ENCODE assay signal across 1 cellular context in the genomic region with DNA sequence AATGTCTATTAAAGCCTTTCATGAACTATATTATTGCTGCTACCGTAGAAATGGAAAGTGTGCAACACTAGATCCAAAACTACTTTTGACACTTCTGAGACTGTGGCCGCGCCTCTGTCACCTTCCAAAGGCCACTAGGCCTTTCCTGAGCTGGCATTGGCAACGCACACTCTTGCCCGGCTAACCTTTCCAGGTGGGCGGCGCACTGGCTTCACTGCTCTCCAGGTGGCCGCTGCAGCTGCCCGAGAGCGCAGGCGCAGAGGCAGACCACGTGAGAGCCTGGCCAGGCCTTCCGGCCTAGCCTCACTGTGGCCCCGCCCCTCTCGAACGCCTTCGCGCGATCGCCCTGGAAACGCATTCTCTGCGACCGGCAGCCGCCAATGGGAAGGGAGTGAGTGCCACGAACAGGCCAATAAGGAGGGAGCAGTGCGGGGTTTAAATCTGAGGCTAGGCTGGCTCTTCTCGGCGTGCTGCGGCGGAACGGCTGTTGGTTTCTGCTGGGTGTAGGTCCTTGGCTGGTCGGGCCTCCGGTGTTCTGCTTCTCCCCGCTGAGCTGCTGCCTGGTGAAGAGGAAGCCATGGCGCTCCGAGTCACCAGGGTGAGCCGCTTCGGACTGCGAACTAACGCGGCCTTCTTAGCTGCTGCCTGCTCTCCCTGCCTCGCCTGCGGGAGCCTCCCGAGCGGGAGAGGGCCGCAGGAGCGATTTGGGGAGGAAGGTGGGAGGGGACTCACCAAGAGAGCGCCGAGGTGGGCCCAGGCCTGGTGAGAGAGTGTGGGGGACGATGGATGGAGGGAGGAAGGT.
A peak's percentile ranks its signal among the peaks of the same experiment; 100 is the strongest.
TF ChIP-seq lines count a peak whose summit lies in the region.

Gene CCNB1, plus strand, starts transcription at position 465 of the 802 bp plus-strand sequence. Its CDS starts 113 bp downstream, at position 578.

TF ChIP-seq in K562, 482 proteins besides CTCF, POLR2A, EP300 and RAD21 (continued from another document and continues in another):
- TF ChIP-seq, protein P1, sequence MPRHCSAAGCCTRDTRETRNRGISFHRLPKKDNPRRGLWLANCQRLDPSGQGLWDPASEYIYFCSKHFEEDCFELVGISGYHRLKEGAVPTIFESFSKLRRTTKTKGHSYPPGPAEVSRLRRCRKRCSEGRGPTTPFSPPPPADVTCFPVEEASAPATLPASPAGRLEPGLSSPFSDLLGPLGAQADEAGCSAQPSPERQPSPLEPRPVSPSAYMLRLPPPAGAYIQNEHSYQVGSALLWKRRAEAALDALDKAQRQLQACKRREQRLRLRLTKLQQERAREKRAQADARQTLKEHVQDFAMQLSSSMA (CRISPR knock-in tag; IDR thresholded peaks at IDR 0.05), result no peak
- no peak for TF ChIP-seq ZNF3 (CRISPR knock-in tag; IDR thresholded peaks at IDR 0.05)
- TF ChIP-seq ZNF583 (CRISPR knock-in tag; IDR thresholded peaks at IDR 0.05), result no peak
- TF ChIP-seq EZH2 (IDR thresholded peaks at IDR 0.05; ENCODE audit: borderline replicate concordance, low read depth, low read length), result no peak
- peak; percentile 68; the same call in 1 of the 2 replicates for TF ChIP-seq CTBP1 (IDR thresholded peaks at IDR 0.05; ENCODE audit: borderline replicate concordance)
- TF ChIP-seq ZBTB1 (CRISPR knock-in tag; IDR thresholded peaks at IDR 0.05; ENCODE audit: borderline replicate concordance, low read depth), result no peak; the same call in 1 of the 2 replicates
- TF ChIP-seq, protein P2, sequence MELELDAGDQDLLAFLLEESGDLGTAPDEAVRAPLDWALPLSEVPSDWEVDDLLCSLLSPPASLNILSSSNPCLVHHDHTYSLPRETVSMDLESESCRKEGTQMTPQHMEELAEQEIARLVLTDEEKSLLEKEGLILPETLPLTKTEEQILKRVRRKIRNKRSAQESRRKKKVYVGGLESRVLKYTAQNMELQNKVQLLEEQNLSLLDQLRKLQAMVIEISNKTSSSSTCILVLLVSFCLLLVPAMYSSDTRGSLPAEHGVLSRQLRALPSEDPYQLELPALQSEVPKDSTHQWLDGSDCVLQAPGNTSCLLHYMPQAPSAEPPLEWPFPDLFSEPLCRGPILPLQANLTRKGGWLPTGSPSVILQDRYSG (tag; conservative IDR thresholded peaks at IDR 0.05; ENCODE audit: low read depth), result no peak
- TF ChIP-seq DMBX1 (CRISPR knock-in tag; IDR thresholded peaks at IDR 0.05; ENCODE audit: borderline replicate concordance), result no peak
- 0 out of 2 replicates have a peak, but pooled peaks have one; percentile 41 for TF ChIP-seq ZZZ3 (IDR thresholded peaks at IDR 0.05)
- TF ChIP-seq ZNF146 (CRISPR knock-in tag; IDR thresholded peaks at IDR 0.05; ENCODE audit: unreplicated experiment), result no peak
- no peak for TF ChIP-seq SRSF7 (optimal IDR thresholded peaks at IDR 0.05; ENCODE audit: low read depth, low read length)
- no peak for TF ChIP-seq ARNT (IDR thresholded peaks at IDR 0.05)
- TF ChIP-seq SETDB1 (IDR thresholded peaks at IDR 0.05; ENCODE audit: low read length), result no peak
- TF ChIP-seq ZNF280B (CRISPR knock-in tag; IDR thresholded peaks at IDR 0.05), result no peak
- peak; percentile 94 for TF ChIP-seq MYC (IDR thresholded peaks at IDR 0.05; ENCODE audit: low read depth, low read length)
- peak; percentile 50; the same call in 1 of the 2 replicates for TF ChIP-seq MYC (CRISPR knock-in tag; IDR thresholded peaks at IDR 0.05; ENCODE audit: borderline replicate concordance, low read depth)
- TF ChIP-seq ZNF384 (IDR thresholded peaks at IDR 0.05; ENCODE audit: low read depth, low read length), result peak; percentile 22; the same call in 1 of the 2 replicates
- TF ChIP-seq KLF10 (CRISPR knock-in tag; IDR thresholded peaks at IDR 0.05), result no peak
- TF ChIP-seq ZNF212 (CRISPR knock-in tag; IDR thresholded peaks at IDR 0.05), result no peak
- TF ChIP-seq, protein P3, sequence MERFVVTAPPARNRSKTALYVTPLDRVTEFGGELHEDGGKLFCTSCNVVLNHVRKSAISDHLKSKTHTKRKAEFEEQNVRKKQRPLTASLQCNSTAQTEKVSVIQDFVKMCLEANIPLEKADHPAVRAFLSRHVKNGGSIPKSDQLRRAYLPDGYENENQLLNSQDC (CRISPR knock-in tag; IDR thresholded peaks at IDR 0.05), result no peak
- TF ChIP-seq PCBP1 (IDR thresholded peaks at IDR 0.05; ENCODE audit: low read depth, low read length, poor library complexity, severe bottlenecking), result peak; percentile 67
- TF ChIP-seq MAFK (IDR thresholded peaks at IDR 0.05; ENCODE audit: low read length), result no peak
- TF ChIP-seq MAX (CRISPR knock-in tag; IDR thresholded peaks at IDR 0.05), result peak; percentile 96
- no peak for TF ChIP-seq SRSF3 (IDR thresholded peaks at IDR 0.05; ENCODE audit: insufficient read depth, low read length)
- peak; percentile 52 for TF ChIP-seq HNRNPLL (IDR thresholded peaks at IDR 0.05; ENCODE audit: low read depth, low read length, poor library complexity, severe bottlenecking)
- no peak for TF ChIP-seq ZNF766 (CRISPR knock-in tag; conservative IDR thresholded peaks at IDR 0.05)
- TF ChIP-seq RREB1 (CRISPR knock-in tag; IDR thresholded peaks at IDR 0.05), result 0 out of 2 replicates have a peak, but pooled peaks have one; percentile 74
- TF ChIP-seq, protein P4, sequence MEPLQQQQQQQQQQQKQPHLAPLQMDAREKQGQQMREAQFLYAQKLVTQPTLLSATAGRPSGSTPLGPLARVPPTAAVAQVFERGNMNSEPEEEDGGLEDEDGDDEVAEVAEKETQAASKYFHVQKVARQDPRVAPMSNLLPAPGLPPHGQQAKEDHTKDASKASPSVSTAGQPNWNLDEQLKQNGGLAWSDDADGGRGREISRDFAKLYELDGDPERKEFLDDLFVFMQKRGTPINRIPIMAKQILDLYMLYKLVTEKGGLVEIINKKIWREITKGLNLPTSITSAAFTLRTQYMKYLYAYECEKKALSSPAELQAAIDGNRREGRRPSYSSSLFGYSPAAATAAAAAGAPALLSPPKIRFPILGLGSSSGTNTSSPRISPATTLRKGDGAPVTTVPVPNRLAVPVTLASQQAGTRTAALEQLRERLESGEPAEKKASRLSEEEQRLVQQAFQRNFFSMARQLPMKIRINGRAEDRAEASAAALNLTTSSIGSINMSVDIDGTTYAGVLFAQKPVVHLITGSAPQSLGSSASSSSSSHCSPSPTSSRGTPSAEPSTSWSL (CRISPR knock-in tag; IDR thresholded peaks at IDR 0.05; ENCODE audit: borderline replicate concordance), result no peak
- TF ChIP-seq ZNF175 (CRISPR knock-in tag; IDR thresholded peaks at IDR 0.05; ENCODE audit: low read depth), result 0 out of 2 replicates have a peak, but pooled peaks have one; percentile 41
- no peak for TF ChIP-seq BACH1 (tag; IDR thresholded peaks at IDR 0.05)
- no peak for TF ChIP-seq ZNF274 (IDR thresholded peaks at IDR 0.05; ENCODE audit: borderline replicate concordance, low read depth, low read length)
- TF ChIP-seq, protein P5, sequence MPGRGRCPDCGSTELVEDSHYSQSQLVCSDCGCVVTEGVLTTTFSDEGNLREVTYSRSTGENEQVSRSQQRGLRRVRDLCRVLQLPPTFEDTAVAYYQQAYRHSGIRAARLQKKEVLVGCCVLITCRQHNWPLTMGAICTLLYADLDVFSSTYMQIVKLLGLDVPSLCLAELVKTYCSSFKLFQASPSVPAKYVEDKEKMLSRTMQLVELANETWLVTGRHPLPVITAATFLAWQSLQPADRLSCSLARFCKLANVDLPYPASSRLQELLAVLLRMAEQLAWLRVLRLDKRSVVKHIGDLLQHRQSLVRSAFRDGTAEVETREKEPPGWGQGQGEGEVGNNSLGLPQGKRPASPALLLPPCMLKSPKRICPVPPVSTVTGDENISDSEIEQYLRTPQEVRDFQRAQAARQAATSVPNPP (IDR thresholded peaks at IDR 0.05; ENCODE audit: borderline replicate concordance, insufficient read depth, insufficient read length), result no peak
- TF ChIP-seq TAF15 (IDR thresholded peaks at IDR 0.05; ENCODE audit: low read depth, low read length), result no peak
- no peak for TF ChIP-seq ZNF695 (CRISPR knock-in tag; IDR thresholded peaks at IDR 0.05)
- TF ChIP-seq SMAD2 (IDR thresholded peaks at IDR 0.05; ENCODE audit: low read depth, low read length), result no peak
- TF ChIP-seq YBX1 (IDR thresholded peaks at IDR 0.05), result no peak
- no peak for TF ChIP-seq BRCA1 (IDR thresholded peaks at IDR 0.05)
- no peak for TF ChIP-seq BRCA1 (CRISPR knock-in tag; IDR thresholded peaks at IDR 0.05)
- TF ChIP-seq, protein P6, sequence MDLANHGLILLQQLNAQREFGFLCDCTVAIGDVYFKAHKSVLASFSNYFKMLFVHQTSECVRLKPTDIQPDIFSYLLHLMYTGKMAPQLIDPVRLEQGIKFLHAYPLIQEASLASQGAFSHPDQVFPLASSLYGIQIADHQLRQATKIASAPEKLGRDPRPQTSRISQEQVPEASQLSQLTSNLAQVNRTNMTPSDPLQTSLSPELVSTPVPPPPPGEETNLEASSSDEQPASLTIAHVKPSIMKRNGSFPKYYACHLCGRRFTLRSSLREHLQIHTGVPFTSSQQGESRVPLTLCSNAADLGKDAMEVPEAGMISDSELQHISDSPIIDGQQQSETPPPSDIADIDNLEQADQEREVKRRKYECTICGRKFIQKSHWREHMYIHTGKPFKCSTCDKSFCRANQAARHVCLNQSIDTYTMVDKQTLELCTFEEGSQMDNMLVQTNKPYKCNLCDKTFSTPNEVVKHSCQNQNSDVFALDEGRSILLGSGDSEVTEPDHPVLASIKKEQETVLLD (IDR thresholded peaks at IDR 0.05), result peak; percentile 82
- TF ChIP-seq DEAF1 (CRISPR knock-in tag; IDR thresholded peaks at IDR 0.05), result no peak; the same call in 1 of the 2 replicates
- TF ChIP-seq TEAD2 (tag; IDR thresholded peaks at IDR 0.05), result no peak
- no peak for TF ChIP-seq KAT8 (IDR thresholded peaks at IDR 0.05; ENCODE audit: low read depth)
- TF ChIP-seq KDM4B (IDR thresholded peaks at IDR 0.05; ENCODE audit: borderline replicate concordance in 2 of 2, low read depth in 1 of 2), result no peak
